22 cellular contexts compared by ENCODE assay signal in the genomic region with DNA sequence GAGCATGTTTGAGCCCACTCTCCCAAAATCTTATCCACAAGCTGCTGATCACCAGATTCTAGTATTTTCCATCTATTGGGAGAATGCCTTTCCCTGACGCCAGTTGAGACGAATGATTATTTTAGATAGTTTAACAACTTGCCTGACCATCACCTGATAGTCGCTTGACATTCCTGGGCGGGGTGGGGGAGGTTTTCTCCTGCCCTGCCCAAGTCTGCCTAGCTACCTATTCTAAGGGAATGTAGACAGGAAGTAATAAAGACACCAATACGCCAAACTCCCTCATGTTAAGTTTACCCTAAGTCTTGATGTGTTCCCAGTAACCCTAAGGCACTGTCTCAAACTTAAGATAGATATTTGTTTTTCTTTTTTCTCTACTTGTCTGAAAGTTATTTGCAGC. TPM values are rescaled to one million over a fixed set of nuclear protein-coding genes. Genes with fewer than 3 reads are reported as not detected.
DNase-seq lines count a peak whose midpoint lies in the region; ATAC-seq and TF ChIP-seq lines count a peak whose summit lies in the region.
"Had no signal": no experiment of that assay in that cellular context is flagged by ENCODE, and none has a peak within 500 bp of the region (broad histone marks: within the 10 kb centered on the region; RNA-seq: fewer than 3 reads in every experiment).

No MANE protein-coding gene starts in this region.

- DNase-seq in activated CD4-positive, alpha-beta T cell treated with anti-CD3 and anti-CD28 coated beads, Interleukin-2, amount 10 ng/mL, durations not matched to agents 7 days and 5 days: no peak
- DNase-seq in activated CD4-positive, alpha-beta T cell treated with anti-CD3 and anti-CD28 coated beads for 36 hours: no peak
- DNase-seq in Caco-2 (peak; percentile 52 to 61), SW480 (ENCODE audit: low spot score) (no peak), GM19238 (ENCODE audit: insufficient read length, low spot score) (no peak)
- no peak for DNase-seq in effector memory CD8-positive, alpha-beta T cell
- no peak for DNase-seq in naive thymus-derived CD4-positive, alpha-beta T cell
- no peak for DNase-seq in stimulated activated CD4-positive, alpha-beta T cell treated with anti-CD3 and anti-CD28 coated beads, Interleukin-1b, Interleukin-23, amount 100 ng/mL, for 48 hours
- DNase-seq: activated CD4-positive, alpha-beta T cell treated with anti-CD3 and anti-CD28 coated beads for 1 hour; AML-193; COR-L47; DMS79 treated with DMSO at 0.1 percent for 48 hours; lower lobe of right lung; NCI-H146; NCI-H2171; NCI-H524; NK-92 treated with Interleukin-12 subunit alpha and Interleukin-12 subunit beta, amount 100 ng/mL, for 24 hours; PC-9; psoas muscle; SHP77; stimulated activated CD8-positive, alpha-beta memory T cell treated with anti-CD3 and anti-CD28 coated beads, Interleukin-4, amount 100 ng/mL, for 48 hours had no signal

- H3K27ac ChIP-seq in naive thymus-derived CD4-positive, alpha-beta T cell (ENCODE audit: low read depth, low read length): no peak overlapping the region
- H3K27ac ChIP-seq: lower lobe of right lung, PC-9, psoas muscle had no signal

- H3K9me3 Mint-ChIP-seq in activated CD4-positive, alpha-beta T cell treated with anti-CD3 and anti-CD28 coated beads, Interleukin-2, amount 10 ng/mL, durations not matched to agents 7 days and 5 days: peaks cover 6% of the 10 kb centered on the region
- H3K9me3 Mint-ChIP-seq in activated CD4-positive, alpha-beta T cell treated with anti-CD3 and anti-CD28 coated beads for 36 hours (ENCODE audit: low read depth): no peaks in the 10 kb centered on the region
- H3K9me3 Mint-ChIP-seq in Caco-2 (ENCODE audit: unreplicated experiment): no peaks in the 10 kb centered on the region
- no peaks in the 10 kb centered on the region for H3K9me3 Mint-ChIP-seq in effector memory CD8-positive, alpha-beta T cell
- peaks cover 0 to 8% (median 0%) of the 10 kb centered on the region in 11 donors for H3K9me3 Mint-ChIP-seq in naive thymus-derived CD4-positive, alpha-beta T cell
- H3K9me3 Mint-ChIP-seq: dendritic cell treated with granulocyte-macrophage colony-stimulating factor and Interleukin-4, amounts not matched to agents 40 ng/mL and 50 ng/mL, for 4 days had no signal

- intact Hi-C loops in activated CD4-positive, alpha-beta T cell treated with anti-CD3 and anti-CD28 coated beads for 36 hours (cut with DNase I, micrococcal nuclease): loop anchor here (10.0 kb wide), 3 partner anchors 447 to 653 kb away; a partner anchor contains a TSS
- intact Hi-C loops in Caco-2 (cut with micrococcal nuclease; ENCODE audit: unreplicated experiment): no loop called here
- intact Hi-C loops in naive thymus-derived CD4-positive, alpha-beta T cell (cut with micrococcal nuclease): loop anchor here (10.0 kb wide), 2 partner anchors 557 to 873 kb away; a partner anchor contains a TSS

- no TSS peak for BruUV-seq in Caco-2 (replicated peaks; lab: Mats Ljungman, UMichigan)

- POLR2A ChIA-PET in activated CD4-positive, alpha-beta T cell treated with anti-CD3 and anti-CD28 coated beads, Interleukin-2, amount 10 ng/mL, durations not matched to agents 7 days and 5 days (lab: Charles Lee): no interaction called here
- POLR2A ChIA-PET in activated CD4-positive, alpha-beta T cell treated with anti-CD3 and anti-CD28 coated beads for 36 hours (lab: Charles Lee): no interaction called here
- POLR2A ChIA-PET in Caco-2 (lab: Charles Lee): no interaction called here
- POLR2A ChIA-PET in naive thymus-derived CD4-positive, alpha-beta T cell (lab: Charles Lee): interaction anchor here (0.8 kb wide), 1 partner anchor 331 kb away, joined by 3 read pairs; a partner anchor contains a TSS

- no peaks in the 10 kb centered on the region for H3K36me3 ChIP-seq in Caco-2 (ENCODE audit: control insufficient read depth, insufficient read depth, low read length)
- peaks cover 0 to 9% (median 0%) of the 10 kb centered on the region in 3 experiments for H3K36me3 ChIP-seq in naive thymus-derived CD4-positive, alpha-beta T cell (ENCODE audit: control insufficient read depth in 2 of 3, insufficient read depth in 3 of 3, low read length in 3 of 3)
- H3K36me3 ChIP-seq: lower lobe of right lung had no signal

- no peak for TF ChIP-seq CTCF in Caco-2 (IDR thresholded peaks at IDR 0.05; ENCODE audit: insufficient read depth in 1 of 2, low read depth in 1 of 2, low read length in 1 of 2, severe bottlenecking in 1 of 2, unreplicated experiment in 1 of 2)

- H3K4me1 Mint-ChIP-seq in activated CD4-positive, alpha-beta T cell treated with anti-CD3 and anti-CD28 coated beads, Interleukin-2, amount 10 ng/mL, durations not matched to agents 7 days and 5 days: peaks cover 79% of the 10 kb centered on the region
- H3K4me1 Mint-ChIP-seq in activated CD4-positive, alpha-beta T cell treated with anti-CD3 and anti-CD28 coated beads for 36 hours: peaks cover 63% of the 10 kb centered on the region
- H3K4me1 Mint-ChIP-seq in Caco-2 (ENCODE audit: low read depth, unreplicated experiment): peaks cover 32% of the 10 kb centered on the region
- H3K4me1 Mint-ChIP-seq in effector memory CD8-positive, alpha-beta T cell (ENCODE audit: low read depth in 2 of 2): peaks cover 57 to 82% of the 10 kb centered on the region in 2 donors
- peaks cover 54 to 80% (median 73%) of the 10 kb centered on the region in 7 donors for H3K4me1 Mint-ChIP-seq in naive thymus-derived CD4-positive, alpha-beta T cell

- no peak overlapping the region for H3K4me3 ChIP-seq in Caco-2 (ENCODE audit: low read depth, low read length)
- H3K4me3 ChIP-seq in naive thymus-derived CD4-positive, alpha-beta T cell (ENCODE audit: low read length): no peak overlapping the region
- H3K4me3 ChIP-seq: lower lobe of right lung, PC-9, psoas muscle had no signal

- peaks cover 48% of the 10 kb centered on the region for H3K36me3 Mint-ChIP-seq in activated CD4-positive, alpha-beta T cell treated with anti-CD3 and anti-CD28 coated beads, Interleukin-2, amount 10 ng/mL, durations not matched to agents 7 days and 5 days (ENCODE audit: low read depth)
- H3K36me3 Mint-ChIP-seq in activated CD4-positive, alpha-beta T cell treated with anti-CD3 and anti-CD28 coated beads for 36 hours (ENCODE audit: low read depth): peaks cover 11% of the 10 kb centered on the region
- peaks cover 18% of the 10 kb centered on the region for H3K36me3 Mint-ChIP-seq in Caco-2 (ENCODE audit: insufficient read depth, unreplicated experiment)
- H3K36me3 Mint-ChIP-seq in effector memory CD8-positive, alpha-beta T cell (ENCODE audit: insufficient read depth): peaks cover 13% of the 10 kb centered on the region
- H3K36me3 Mint-ChIP-seq in naive thymus-derived CD4-positive, alpha-beta T cell: peaks cover 0 to 50% (median 0%) of the 10 kb centered on the region in 5 donors

- H3K27me3 Mint-ChIP-seq in activated CD4-positive, alpha-beta T cell treated with anti-CD3 and anti-CD28 coated beads, Interleukin-2, amount 10 ng/mL, durations not matched to agents 7 days and 5 days: no peaks in the 10 kb centered on the region
- H3K27me3 Mint-ChIP-seq in activated CD4-positive, alpha-beta T cell treated with anti-CD3 and anti-CD28 coated beads for 36 hours: no peaks in the 10 kb centered on the region
- no peaks in the 10 kb centered on the region for H3K27me3 Mint-ChIP-seq in Caco-2 (ENCODE audit: insufficient read depth, unreplicated experiment)
- no peaks in the 10 kb centered on the region for H3K27me3 Mint-ChIP-seq in effector memory CD8-positive, alpha-beta T cell
- H3K27me3 Mint-ChIP-seq in naive thymus-derived CD4-positive, alpha-beta T cell: no peaks in the 10 kb centered on the region
- H3K27me3 Mint-ChIP-seq: dendritic cell treated with granulocyte-macrophage colony-stimulating factor and Interleukin-4, amounts not matched to agents 40 ng/mL and 50 ng/mL, for 4 days had no signal

- H3K9me3 ChIP-seq in Caco-2: no peaks in the 10 kb centered on the region
- H3K9me3 ChIP-seq in naive thymus-derived CD4-positive, alpha-beta T cell (ENCODE audit: control insufficient read depth in 2 of 3, low read length in 3 of 3): no peaks in the 10 kb centered on the region
- H3K9me3 ChIP-seq: lower lobe of right lung, psoas muscle had no signal

- ATAC-seq in activated CD4-positive, alpha-beta T cell treated with anti-CD3 and anti-CD28 coated beads for 36 hours: no peak
- no peak for ATAC-seq in effector memory CD8-positive, alpha-beta T cell (replicated peaks)
- ATAC-seq in naive thymus-derived CD4-positive, alpha-beta T cell: no peak
- ATAC-seq: lower lobe of right lung, psoas muscle had no signal

- peaks cover 14% of the 10 kb centered on the region for H3K4me1 ChIP-seq in Caco-2
- H3K4me1 ChIP-seq in naive thymus-derived CD4-positive, alpha-beta T cell (ENCODE audit: control insufficient read depth in 2 of 2, insufficient read depth in 2 of 2, low read length in 2 of 2): peaks cover 38 to 47% of the 10 kb centered on the region in 2 donors
- H3K4me1 ChIP-seq: psoas muscle had no signal

- H3K27ac Mint-ChIP-seq in activated CD4-positive, alpha-beta T cell treated with anti-CD3 and anti-CD28 coated beads, Interleukin-2, amount 10 ng/mL, durations not matched to agents 7 days and 5 days: peak overlapping the region; percentile 32
- no peak overlapping the region for H3K27ac Mint-ChIP-seq in activated CD4-positive, alpha-beta T cell treated with anti-CD3 and anti-CD28 coated beads for 36 hours
- peak overlapping the region; percentile 84 for H3K27ac Mint-ChIP-seq in Caco-2 (ENCODE audit: unreplicated experiment)
- H3K27ac Mint-ChIP-seq in effector memory CD8-positive, alpha-beta T cell: peak overlapping the region; percentile 87
- peak overlapping the region in 4 of 9 donors; percentile 40 to 94 (median 90) for H3K27ac Mint-ChIP-seq in naive thymus-derived CD4-positive, alpha-beta T cell
- H3K27ac Mint-ChIP-seq: dendritic cell treated with granulocyte-macrophage colony-stimulating factor and Interleukin-4, amounts not matched to agents 40 ng/mL and 50 ng/mL, for 4 days had no signal

- H3K4me3 Mint-ChIP-seq in activated CD4-positive, alpha-beta T cell treated with anti-CD3 and anti-CD28 coated beads, Interleukin-2, amount 10 ng/mL, durations not matched to agents 7 days and 5 days: no peak overlapping the region
- H3K4me3 Mint-ChIP-seq in activated CD4-positive, alpha-beta T cell treated with anti-CD3 and anti-CD28 coated beads for 36 hours: no peak overlapping the region
- H3K4me3 Mint-ChIP-seq in Caco-2 (ENCODE audit: unreplicated experiment): peak overlapping the region; percentile 37
- H3K4me3 Mint-ChIP-seq in effector memory CD8-positive, alpha-beta T cell: peak overlapping the region; percentile 72 to 75
- peak overlapping the region in 8 of 10 donors; percentile 40 to 77 (median 66) for H3K4me3 Mint-ChIP-seq in naive thymus-derived CD4-positive, alpha-beta T cell
- H3K4me3 Mint-ChIP-seq: dendritic cell treated with granulocyte-macrophage colony-stimulating factor and Interleukin-4, amounts not matched to agents 40 ng/mL and 50 ng/mL, for 4 days had no signal

- CTCF ChIA-PET in activated CD4-positive, alpha-beta T cell treated with anti-CD3 and anti-CD28 coated beads, Interleukin-2, amount 10 ng/mL, durations not matched to agents 7 days and 5 days (lab: Charles Lee): interaction anchor here (0.6 kb wide), 1 partner anchor 1213 kb away, joined by 3 read pairs; no protein-coding TSS in a partner anchor
- CTCF ChIA-PET in activated CD4-positive, alpha-beta T cell treated with anti-CD3 and anti-CD28 coated beads for 36 hours (lab: Charles Lee): interaction anchor here (0.9 kb wide), 1 partner anchor 52 kb away, joined by 3 read pairs; no protein-coding TSS in a partner anchor
- CTCF ChIA-PET in Caco-2 (lab: Charles Lee): no interaction called here
- CTCF ChIA-PET in naive thymus-derived CD4-positive, alpha-beta T cell (lab: Charles Lee): no interaction called here

- H3K27me3 ChIP-seq in Caco-2 (replicated peaks; ENCODE audit: control insufficient read depth, insufficient read depth, low read length): no peaks in the 10 kb centered on the region
- no peaks in the 10 kb centered on the region for H3K27me3 ChIP-seq in naive thymus-derived CD4-positive, alpha-beta T cell (ENCODE audit: control insufficient read depth in 2 of 2, insufficient read depth in 2 of 2, low read length in 2 of 2)

RNA-seq across cellular contexts. Expression of a gene that starts 4.6 kb away (rescaled TPM):
- total RNA-seq in activated CD4-positive, alpha-beta T cell treated with anti-CD3 and anti-CD28 coated beads, Interleukin-2, amount 10 ng/mL, durations not matched to agents 7 days and 5 days: 10 to 100 TPM; 88.3 to 91.2 TPM
- total RNA-seq in activated CD4-positive, alpha-beta T cell treated with anti-CD3 and anti-CD28 coated beads for 36 hours: 10 to 100 TPM; 63.4 to 75.2 TPM
- total RNA-seq in Caco-2 (2022): 188 and 207 TPM in 2 replicates
- 10 to 100 TPM; 15.4 to 94.7 (median 24.4) TPM for total RNA-seq in naive thymus-derived CD4-positive, alpha-beta T cell
- polyA plus RNA-seq in naive thymus-derived CD4-positive, alpha-beta T cell: 10 to 100 TPM; 62.1 to 71.7 TPM

Comparison
In these comparisons a context has a peak if more than half of its experiments do, and no peak if none do; other contexts are left out.
1. DNase-seq: peak in Caco-2 (2 of 2); none in activated CD4-positive, alpha-beta T cell treated with anti-CD3 and anti-CD28 coated beads, Interleukin-2, amount 10 ng/mL, durations not matched to agents 7 days and 5 days (single experiment), activated CD4-positive, alpha-beta T cell treated with anti-CD3 and anti-CD28 coated beads for 36 hours (single experiment), effector memory CD8-positive, alpha-beta T cell (0 of 3), naive thymus-derived CD4-positive, alpha-beta T cell (0 of 9), stimulated activated CD4-positive, alpha-beta T cell treated with anti-CD3 and anti-CD28 coated beads, Interleukin-1b, Interleukin-23, amount 100 ng/mL, for 48 hours (single experiment), SW480 (single experiment) and GM19238 (single experiment).
2. H3K4me3 Mint-ChIP-seq: peak in Caco-2 (single experiment), effector memory CD8-positive, alpha-beta T cell (2 of 2) and naive thymus-derived CD4-positive, alpha-beta T cell (8 of 10); none in activated CD4-positive, alpha-beta T cell treated with anti-CD3 and anti-CD28 coated beads, Interleukin-2, amount 10 ng/mL, durations not matched to agents 7 days and 5 days (single experiment) and activated CD4-positive, alpha-beta T cell treated with anti-CD3 and anti-CD28 coated beads for 36 hours (single experiment).
3. CTCF ChIA-PET loops: an anchor here in activated CD4-positive, alpha-beta T cell treated with anti-CD3 and anti-CD28 coated beads, Interleukin-2, amount 10 ng/mL, durations not matched to agents 7 days and 5 days (0.6 kb wide) and activated CD4-positive, alpha-beta T cell treated with anti-CD3 and anti-CD28 coated beads for 36 hours (0.9 kb wide); none called in Caco-2 and naive thymus-derived CD4-positive, alpha-beta T cell.